ENCODE assay signal across 28 cellular contexts in the genomic region with DNA sequence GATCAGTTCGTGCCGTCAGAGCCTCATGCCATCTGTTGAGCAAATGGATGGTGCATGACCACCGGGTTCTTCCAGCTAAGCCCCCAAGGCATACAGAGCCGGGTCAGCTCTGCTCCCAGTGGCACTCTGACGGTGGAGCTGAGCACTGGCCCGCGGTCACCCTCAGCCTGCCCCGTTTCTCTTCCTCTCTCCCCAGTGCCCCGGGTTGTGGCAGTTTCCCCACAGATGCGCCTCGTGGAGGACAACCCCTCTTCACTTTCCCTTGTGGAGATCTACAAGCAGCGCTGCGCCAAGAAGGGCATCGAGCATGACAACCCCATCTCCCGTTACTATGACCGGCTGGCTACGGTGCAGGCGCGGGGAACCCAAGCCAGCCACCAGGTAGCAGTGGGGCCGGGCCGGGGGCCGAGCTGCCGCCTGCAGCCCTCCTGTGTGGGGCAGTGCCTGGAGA.
DNase-seq lines count a peak whose midpoint lies in the region; TF ChIP-seq lines count a peak whose summit lies in the region.
"Had no signal": no experiment of that assay in that cellular context is flagged by ENCODE, and none has a peak within 500 bp of the region (broad histone marks: within the 10 kb centered on the region; RNA-seq: fewer than 3 reads in every experiment).

No MANE protein-coding gene starts in this region.

- H3K79me1 ChIP-seq in neuronal stem cell (ENCODE audit: low read depth, low read length) = no peaks in the 10 kb centered on the region

- no peak overlapping the region for H3K18ac ChIP-seq in neuronal stem cell (ENCODE audit: low read length)

- no peak overlapping the region for H2BK12ac ChIP-seq in neuronal stem cell (ENCODE audit: low read length)

- H3K9me3 ChIP-seq in neuronal stem cell (replicated peaks in 1 of 2; ENCODE audit: control insufficient read depth in 2 of 2, insufficient read depth in 1 of 2, low read depth in 1 of 2, low read length in 2 of 2) = peaks cover 0 to 3% of the 10 kb centered on the region in 2 donors
- no peaks in the 10 kb centered on the region for H3K9me3 ChIP-seq in MM.1S (replicated peaks; ENCODE audit: insufficient read depth, low read length)
- H3K9me3 ChIP-seq: BE2C, SJSA1 had no signal

- no peak overlapping the region for H3K4ac ChIP-seq in neuronal stem cell (ENCODE audit: low read length)

- H2BK15ac ChIP-seq in neuronal stem cell (ENCODE audit: low read length) = no peak overlapping the region

- no peaks in the 10 kb centered on the region for H3K9me3 Mint-ChIP-seq in type B pancreatic cell
- H3K9me3 Mint-ChIP-seq: CD8-positive, alpha-beta memory T cell had no signal

- H3K36me3 Mint-ChIP-seq in type B pancreatic cell = peaks cover 30% of the 10 kb centered on the region

- no peak overlapping the region for H3K23ac ChIP-seq in neuronal stem cell (ENCODE audit: low read depth, low read length, poor library complexity)

- WGBS in neuronal stem cell (ENCODE audit: extremely low coverage in 2 of 2, insufficient read length in 2 of 2, insufficient replicate concordance in 1 of 2), 2 donors = no CpG with 5 or more reads among the region's 23 CpGs

- H3K27ac ChIP-seq in neuronal stem cell (replicated peaks; ENCODE audit: low read length) (no peak overlapping the region), MM.1S (ENCODE audit: low read length) (no peak overlapping the region), caudate nucleus (ENCODE audit: low read depth, low read length) (no peak overlapping the region)
- H3K27ac ChIP-seq: PC-9, SJSA1 had no signal

- DNase-seq in activated CD8-positive, alpha-beta memory T cell treated with anti-CD3 and anti-CD28 coated beads for 24 hours = peak; percentile 45
- DNase-seq in activated CD8-positive, alpha-beta memory T cell treated with anti-CD3 and anti-CD28 coated beads, Interleukin-2, amount 50 U/mL, for 4 hours = no peak
- DNase-seq in ecto neural progenitor cell (ENCODE audit: low spot score) (peak; percentile 14), neuronal stem cell (ENCODE audit: low spot score) (no peak), type B pancreatic cell (ENCODE audit: extremely low spot score, unreplicated experiment) (peak; percentile 62), MM.1S (no peak), caudate nucleus (lab: John Stamatoyannopoulos, UW) (no peak), NCI-H774 (lab: John Stamatoyannopoulos, UW) (no peak)
- DNase-seq: 8988T; ACHN; BE2C; DMS 273 treated with DMSO at 0.1 percent for 48 hours; DMS79 treated with DMSO at 0.1 percent for 48 hours; GF-D8; Kasumi-1; MV-4-11; NCI-H1105; NCI-H146; NCI-H1930; NCI-H446; NCI-H524 treated with DMSO at 0.1 percent for 48 hours; NCI-H82; NK-92 treated with Interleukin-12 subunit alpha and Interleukin-12 subunit beta, amount 100 ng/mL, for 24 hours; PC-9 had no signal

- H4K20me1 ChIP-seq in MM.1S (ENCODE audit: insufficient read depth, low read length) = no peaks in the 10 kb centered on the region

- no peaks in the 10 kb centered on the region for H3K27me3 Mint-ChIP-seq in type B pancreatic cell
- H3K27me3 Mint-ChIP-seq: CD8-positive, alpha-beta memory T cell had no signal

- no peak overlapping the region for H4K91ac ChIP-seq in neuronal stem cell (ENCODE audit: low read depth, low read length, poor library complexity)

- no peak overlapping the region for H3K9ac ChIP-seq in neuronal stem cell (ENCODE audit: low read depth, low read length, poor library complexity)
- H3K9ac ChIP-seq in MM.1S (ENCODE audit: low read length) = no peak overlapping the region

- no peaks in the 10 kb centered on the region for H3F3A ChIP-seq in MM.1S (ENCODE audit: insufficient read depth, low read length)

- no peak overlapping the region for H2AK5ac ChIP-seq in neuronal stem cell (ENCODE audit: low read depth, low read length)

- H3K27ac Mint-ChIP-seq in type B pancreatic cell = no peak overlapping the region
- H3K27ac Mint-ChIP-seq: CD8-positive, alpha-beta memory T cell had no signal

- H3K27me3 ChIP-seq in neuronal stem cell (ENCODE audit: control insufficient read depth in 3 of 3, insufficient read depth in 3 of 3, low read depth in 1 of 3, low read length in 3 of 3) (no peaks in the 10 kb centered on the region), MM.1S (replicated peaks; ENCODE audit: insufficient read depth, low read length) (no peaks in the 10 kb centered on the region)
- H3K27me3 ChIP-seq: BE2C, SJSA1 had no signal

- H3K4me1 Mint-ChIP-seq in type B pancreatic cell (ENCODE audit: unreplicated experiment) = no peaks in the 10 kb centered on the region
- H3K4me1 Mint-ChIP-seq: CD8-positive, alpha-beta memory T cell had no signal

- no peak for TF ChIP-seq CTCF in type B pancreatic cell (conservative IDR thresholded peaks at IDR 0.05)
- TF ChIP-seq CTCF in MM.1S (IDR thresholded peaks at IDR 0.05; ENCODE audit: low read length) = no peak

- H4K8ac ChIP-seq in neuronal stem cell (ENCODE audit: low read depth, low read length) = no peak overlapping the region

- no peaks in the 10 kb centered on the region for H3K9me2 ChIP-seq in MM.1S (replicated peaks; ENCODE audit: insufficient read depth, low read length)

- H2BK120ac ChIP-seq in neuronal stem cell (ENCODE audit: low read depth, low read length) = no peak overlapping the region

- H2AFZ ChIP-seq in neuronal stem cell (ENCODE audit: low read length) = no peak overlapping the region
- H2AFZ ChIP-seq in MM.1S (ENCODE audit: low read length) = no peak overlapping the region
- H2AFZ ChIP-seq: PC-9 had no signal

- no peaks in the 10 kb centered on the region for H3K4me1 ChIP-seq in neuronal stem cell (ENCODE audit: control insufficient read depth in 2 of 2, insufficient read depth in 1 of 2, low read depth in 1 of 2, low read length in 2 of 2)
- H3K4me1 ChIP-seq in MM.1S (ENCODE audit: low read length) = no peaks in the 10 kb centered on the region
- H3K4me1 ChIP-seq: BE2C had no signal

- H3K4me3 Mint-ChIP-seq in type B pancreatic cell = no peak overlapping the region
- H3K4me3 Mint-ChIP-seq: CD14-positive monocyte; CD8-positive, alpha-beta memory T cell had no signal

- no peaks in the 10 kb centered on the region for H3K79me2 ChIP-seq in MM.1S (ENCODE audit: low read length)

- H3K4me2 ChIP-seq in neuronal stem cell (ENCODE audit: insufficient read depth, low read length, poor library complexity, severe bottlenecking) = no peak overlapping the region
- H3K4me2 ChIP-seq in MM.1S (ENCODE audit: low read depth, low read length) = no peak overlapping the region
- H3K4me2 ChIP-seq: PC-9 had no signal

- H3K36me3 ChIP-seq in neuronal stem cell (replicated peaks in 1 of 2; ENCODE audit: control insufficient read depth in 2 of 2, insufficient read depth in 2 of 2, low read length in 2 of 2) (peaks cover 69 to 91% of the 10 kb centered on the region in 2 donors), MM.1S (replicated peaks; ENCODE audit: insufficient read depth, low read length) (peaks cover 16% of the 10 kb centered on the region)

- H3K4me3 ChIP-seq in neuronal stem cell (ENCODE audit: low read length in 2 of 2) (no peak overlapping the region), MM.1S (ENCODE audit: low read length) (no peak overlapping the region)
- H3K4me3 ChIP-seq: K562, PC-9, SJSA1 had no signal

- peak overlapping the region; percentile 60 for H2BK5ac ChIP-seq in neuronal stem cell (ENCODE audit: low read length)

- no peak overlapping the region for H3K14ac ChIP-seq in neuronal stem cell (ENCODE audit: low read length)

Comparison
In these comparisons a context has a peak if more than half of its experiments do, and no peak if none do; other contexts are left out.
1. DNase-seq: peak in activated CD8-positive, alpha-beta memory T cell treated with anti-CD3 and anti-CD28 coated beads for 24 hours (single experiment), ecto neural progenitor cell (single experiment) and type B pancreatic cell (single experiment); none in activated CD8-positive, alpha-beta memory T cell treated with anti-CD3 and anti-CD28 coated beads, Interleukin-2, amount 50 U/mL, for 4 hours (single experiment), neuronal stem cell (single experiment), MM.1S (single experiment), caudate nucleus (0 of 61) and NCI-H774 (single experiment).